ENCODE assay signal across 35 cellular contexts in genomic region chr4:87580057-87580456, GRCh38. TPM values are rescaled to one million over a fixed set of nuclear protein-coding genes. Genes with fewer than 3 reads are reported as not detected.
"Had no signal": no experiment of that assay in that cellular context is flagged by ENCODE, and none has a peak within 500 bp of the region (broad histone marks: within the 10 kb centered on the region; RNA-seq: fewer than 3 reads in every experiment).

No MANE protein-coding gene starts in this region.

- H3K27me3 ChIP-seq: adrenal gland, body of pancreas, breast epithelium, Peyer's patch had no signal

- H3K27ac ChIP-seq: adrenal gland, body of pancreas, breast epithelium, Peyer's patch had no signal

- ATAC-seq: activated naive CD4-positive, alpha-beta T cell treated with anti-CD3 and anti-CD28 coated beads, Interleukin-2, amount 50 U/mL, for 72 hours; activated T-cell treated with anti-CD3 and anti-CD28 coated beads, Interleukin-2, amount 50 U/mL, for 4 hours; body of pancreas; K562 had no signal

- H3K4me3 ChIP-seq: adrenal gland, body of pancreas, breast epithelium, K562, Peyer's patch had no signal

- DNase-seq: activated B cell treated with CpG ODN at 0.5 μM for 24 hours; activated CD4-positive, alpha-beta memory T cell treated with anti-CD3 and anti-CD28 coated beads for 36 hours; activated CD4-positive, alpha-beta T cell treated with anti-CD3 and anti-CD28 coated beads for 4 hours; activated CD4-positive, alpha-beta T cell treated with anti-CD3 and anti-CD28 coated beads, Interleukin-2, amount 50 U/mL, for 1 hour; activated CD4-positive, CD25-positive, alpha-beta regulatory T cell treated with anti-CD3 and anti-CD28 coated beads, Interleukin-2, amount 50 U/mL, for 72 hours; activated CD8-positive, alpha-beta memory T cell treated with anti-CD3 and anti-CD28 coated beads, Interleukin-2, amount 50 U/mL, for 4 hours; activated gamma-delta T cell treated with Interleukin-2 at 50 U/mL for 16 hours; activated naive CD4-positive, alpha-beta T cell treated with anti-CD3 and anti-CD28 coated beads for 36 hours; activated T-cell treated with anti-CD3 and anti-CD28 coated beads for 4 hours; activated T-cell treated with anti-CD3 and anti-CD28 coated beads, Interleukin-2, amount 50 U/mL, for 4 hours; adrenal gland; body of pancreas; NCI-H1092 treated with DMSO at 0.1 percent for 48 hours; NCI-H1417; NCI-H146; NCI-H187; NCI-H2029 treated with DMSO at 0.1 percent for 48 hours; NCI-H2107; NCI-H2171; NCI-H510A; NCI-H526; NCI-H748 treated with DMSO at 0.1 percent for 48 hours; NK-92 treated with Interleukin-12 subunit alpha and Interleukin-12 subunit beta, amount 100 ng/mL, for 24 hours; PC-3; Peyer's patch; RPMI8226; SIG-M5 had no signal

- H3K4me1 ChIP-seq: adrenal gland, body of pancreas, breast epithelium, Peyer's patch had no signal

- H3K36me3 ChIP-seq: adrenal gland, breast epithelium, Peyer's patch had no signal

RNA-seq across cellular contexts. Expression of gene DSPP, which starts 28.3 kb away (rescaled TPM):
- total RNA-seq: activated B cell treated with CpG ODN at 0.5 μM for 24 hours; activated CD4-positive, alpha-beta memory T cell treated with anti-CD3 and anti-CD28 coated beads for 36 hours; activated naive CD4-positive, alpha-beta T cell treated with anti-CD3 and anti-CD28 coated beads for 36 hours; activated naive CD4-positive, alpha-beta T cell treated with anti-CD3 and anti-CD28 coated beads, Interleukin-2, amount 50 U/mL, for 72 hours; activated T-cell treated with anti-CD3 and anti-CD28 coated beads, Interleukin-2, amount 50 U/mL, for 4 hours; activated T-helper 1 cell treated with anti-CD3 and anti-CD28 coated beads, Interleukin-12 subunit alpha, Interleukin-12 subunit beta, Interleukin-2, Interleukin-4 antibody, amounts not matched to agents 30 ng/mL and 10 ng/mL and 1 ng/mL, durations not matched to agents 14 hours and 24 hours and 36 hours; adrenal gland; astrocyte; body of pancreas; cardiac septum; K562; M059J; Peyer's patch; SK-MEL-5 had no signal
- polyA plus RNA-seq: adrenal gland, K562 had no signal

RNA-seq across cellular contexts. Expression of gene SPARCL1, which starts 50.9 kb away (rescaled TPM):
- total RNA-seq: activated B cell treated with CpG ODN at 0.5 μM for 24 hours; activated CD4-positive, alpha-beta memory T cell treated with anti-CD3 and anti-CD28 coated beads for 36 hours; activated naive CD4-positive, alpha-beta T cell treated with anti-CD3 and anti-CD28 coated beads for 36 hours; activated naive CD4-positive, alpha-beta T cell treated with anti-CD3 and anti-CD28 coated beads, Interleukin-2, amount 50 U/mL, for 72 hours; activated T-helper 1 cell treated with anti-CD3 and anti-CD28 coated beads, Interleukin-12 subunit alpha, Interleukin-12 subunit beta, Interleukin-2, Interleukin-4 antibody, amounts not matched to agents 30 ng/mL and 10 ng/mL and 1 ng/mL, durations not matched to agents 14 hours and 24 hours and 36 hours; PC-3; SK-MEL-5 had no signal
